25 cellular contexts compared by ENCODE assay signal in the genomic region with DNA sequence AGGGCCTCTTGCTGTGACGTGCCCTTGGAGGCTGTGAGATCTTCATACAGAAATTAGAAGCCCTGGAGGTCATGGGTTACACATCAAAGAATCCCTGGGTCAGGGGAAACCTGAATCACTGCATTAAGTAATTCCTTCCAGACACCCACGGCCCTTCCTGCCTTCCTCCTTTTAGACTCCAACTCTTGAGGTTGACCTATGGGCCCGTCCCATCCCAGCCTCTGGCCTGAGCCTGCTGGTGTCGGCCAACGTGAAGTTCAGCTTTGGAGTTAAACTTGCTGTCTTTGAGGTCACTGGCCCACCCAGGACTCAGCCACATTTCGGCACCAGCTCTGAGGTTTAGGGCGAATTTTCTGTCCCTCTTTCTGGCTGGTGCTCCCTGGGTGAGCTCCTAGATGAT.
"Had no signal": no experiment of that assay in that cellular context is flagged by ENCODE, and none has a peak within 500 bp of the region (broad histone marks: within the 10 kb centered on the region; RNA-seq: fewer than 3 reads in every experiment).

No MANE protein-coding gene starts in this region.

- H3K36me3 ChIP-seq: heart left ventricle, right atrium auricular region, thyroid gland, WERI-Rb-1 had no signal

- H3K9me3 ChIP-seq: body of pancreas, psoas muscle, thyroid gland had no signal

- DNase-seq: activated CD4-positive, alpha-beta T cell treated with anti-CD3 and anti-CD28 coated beads, Interleukin-2, amount 10 ng/mL, durations not matched to agents 7 days and 5 days; activated CD4-positive, CD25-positive, alpha-beta regulatory T cell treated with anti-CD3 and anti-CD28 coated beads, Interleukin-2, amount 50 U/mL, for 72 hours; activated CD8-positive, alpha-beta memory T cell treated with anti-CD3 and anti-CD28 coated beads, Interleukin-2, amount 10 ng/mL, durations not matched to agents 7 days and 5 days; activated CD8-positive, alpha-beta T cell treated with anti-CD3 and anti-CD28 coated beads for 36 hours; activated gamma-delta T cell; activated naive CD4-positive, alpha-beta T cell treated with anti-CD3 and anti-CD28 coated beads, Interleukin-2, amount 50 U/mL, for 16 hours; activated naive CD8-positive, alpha-beta T cell treated with anti-CD3 and anti-CD28 coated beads, Interleukin-2, amount 50 U/mL, for 24 hours; activated T-cell treated with anti-CD3 and anti-CD28 coated beads for 4 hours; body of pancreas; caudate nucleus; effector memory CD4-positive, alpha-beta T cell; heart left ventricle; left cardiac atrium; naive thymus-derived CD4-positive, alpha-beta T cell; occipital lobe; psoas muscle; stimulated activated CD4-positive, alpha-beta T cell treated with anti-CD3 and anti-CD28 coated beads, Interleukin-12 subunit alpha, Interleukin-12 subunit beta, amount 100 ng/mL, for 4 hours; stimulated activated CD4-positive, alpha-beta T cell treated with anti-CD3 and anti-CD28 coated beads, Interleukin-4, amount 100 ng/mL, for 4 hours; substantia nigra; T-cell; thyroid gland; WERI-Rb-1 had no signal

- H3K4me3 ChIP-seq: body of pancreas, heart left ventricle, psoas muscle, right atrium auricular region, thyroid gland had no signal

- H3K27me3 ChIP-seq: body of pancreas, heart left ventricle, right atrium auricular region, thyroid gland had no signal

- H3K27ac ChIP-seq: body of pancreas, heart left ventricle, psoas muscle, right atrium auricular region, thyroid gland, WERI-Rb-1 had no signal

- H3K4me1 ChIP-seq: body of pancreas, heart left ventricle, psoas muscle, right atrium auricular region, thyroid gland had no signal

- ATAC-seq: activated CD8-positive, alpha-beta memory T cell treated with anti-CD3 and anti-CD28 coated beads, Interleukin-2, amount 10 ng/mL, durations not matched to agents 7 days and 5 days; activated CD8-positive, alpha-beta T cell treated with anti-CD3 and anti-CD28 coated beads for 36 hours; activated naive CD8-positive, alpha-beta T cell treated with anti-CD3 and anti-CD28 coated beads, Interleukin-2, amount 50 U/mL, for 24 hours; body of pancreas; heart left ventricle; left cardiac atrium; naive thymus-derived CD4-positive, alpha-beta T cell; psoas muscle; T-cell had no signal

- FAIRE-seq: islet of Langerhans, TTC549 had no signal
